22 cellular contexts compared by ENCODE assay signal in genomic region chr5:32840606-32841005, GRCh38.
"Had no signal": no experiment of that assay in that cellular context is flagged by ENCODE, and none has a peak within 500 bp of the region (broad histone marks: within the 10 kb centered on the region; RNA-seq: fewer than 3 reads in every experiment).

No MANE protein-coding gene starts in this region.

- FAIRE-seq: keratinocyte had no signal

- H3K27ac ChIP-seq: dorsolateral prefrontal cortex, gastrocnemius medialis, lower lobe of right lung, ovary, psoas muscle, sigmoid colon, stomach, tibial nerve, upper lobe of right lung, vagina had no signal

- ATAC-seq: gastrocnemius medialis; left ventricle myocardium superior; lower lobe of right lung; natural killer cell; psoas muscle; right cardiac atrium; stimulated activated effector memory CD8-positive, alpha-beta T cell treated with anti-CD3 and anti-CD28 coated beads, Interleukin-12 subunit alpha, Interleukin-12 subunit beta, amount 100 ng/mL, for 72 hours; upper lobe of right lung had no signal

- H3K4me1 ChIP-seq: gastrocnemius medialis, lower lobe of right lung, psoas muscle, sigmoid colon, stomach, tibial nerve, upper lobe of right lung had no signal

- DNase-seq: dorsolateral prefrontal cortex; effector CD4-positive, alpha-beta T cell; foreskin fibroblast; gastrocnemius medialis; head of caudate nucleus; left ventricle myocardium superior; lower lobe of right lung; natural killer cell; occipital lobe; ovary; psoas muscle; right cardiac atrium; sigmoid colon; stimulated activated CD4-positive, alpha-beta T cell treated with anti-CD3 and anti-CD28 coated beads, Interleukin-2, amount 100 ng/mL, for 24 hours; stimulated activated CD4-positive, alpha-beta T cell treated with anti-CD3 and anti-CD28 coated beads, Interleukin-4, amount 100 ng/mL, for 24 hours; stimulated activated naive CD4-positive, alpha-beta T cell treated with Interleukin-2 at 50 U/mL for 16 hours; stomach; upper lobe of right lung had no signal

- H3K27me3 ChIP-seq: dorsolateral prefrontal cortex, gastrocnemius medialis, ovary, sigmoid colon, stomach, tibial nerve, upper lobe of right lung, vagina had no signal

- H3K9me3 ChIP-seq: gastrocnemius medialis, lower lobe of right lung, ovary, psoas muscle, sigmoid colon, stomach, tibial nerve, upper lobe of right lung, vagina had no signal

- H3K36me3 ChIP-seq: gastrocnemius medialis, lower lobe of right lung, ovary, sigmoid colon, stomach, tibial nerve, upper lobe of right lung, vagina had no signal

- H3K4me3 ChIP-seq: dorsolateral prefrontal cortex, gastrocnemius medialis, lower lobe of right lung, ovary, psoas muscle, sigmoid colon, stomach, tibial nerve, upper lobe of right lung, vagina had no signal
